ENCODE assay signal across 1 cellular context in the genomic region with DNA sequence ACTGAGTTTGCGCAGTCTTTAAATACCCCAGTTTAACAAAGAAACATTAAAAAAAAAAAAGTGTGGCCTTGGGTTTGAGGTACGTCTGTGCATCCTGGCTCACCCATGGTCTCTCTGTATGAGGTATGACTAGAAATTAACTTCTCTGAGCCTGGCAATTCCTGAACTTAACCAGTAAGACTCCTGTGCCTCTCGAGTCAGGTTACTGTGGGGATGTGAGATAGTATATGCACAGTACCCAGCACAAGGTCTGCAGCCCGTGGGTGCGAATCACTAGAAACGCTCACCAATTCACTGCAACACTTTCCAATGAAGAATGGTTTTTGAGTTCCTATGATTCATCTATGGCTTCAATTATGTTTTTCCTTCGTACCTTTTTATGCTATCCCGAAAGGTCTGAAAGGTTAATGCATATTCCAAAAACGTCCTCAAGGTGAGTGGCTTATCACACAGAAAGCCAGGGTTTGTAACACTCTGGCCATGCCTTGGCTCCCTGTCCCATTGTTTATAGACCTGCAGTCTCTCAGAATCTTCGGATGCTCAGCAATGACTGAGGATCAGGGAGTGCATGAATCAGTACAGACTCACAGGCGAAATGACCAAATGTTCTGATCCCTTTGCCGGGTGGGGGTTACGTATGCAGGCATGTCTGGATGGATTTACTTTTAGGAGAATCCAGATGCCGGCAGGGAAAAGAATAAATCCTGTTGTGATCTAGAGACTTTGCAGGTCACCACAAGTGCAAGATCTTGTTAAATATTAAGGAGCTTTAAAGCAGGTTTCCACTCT.
TF ChIP-seq lines count a peak whose summit lies in the region.

No MANE protein-coding gene starts in this region.

TF ChIP-seq in GM23338, 12 proteins besides CTCF, POLR2A, EP300 and RAD21 (continued from another document):
- TF ChIP-seq, protein P1, sequence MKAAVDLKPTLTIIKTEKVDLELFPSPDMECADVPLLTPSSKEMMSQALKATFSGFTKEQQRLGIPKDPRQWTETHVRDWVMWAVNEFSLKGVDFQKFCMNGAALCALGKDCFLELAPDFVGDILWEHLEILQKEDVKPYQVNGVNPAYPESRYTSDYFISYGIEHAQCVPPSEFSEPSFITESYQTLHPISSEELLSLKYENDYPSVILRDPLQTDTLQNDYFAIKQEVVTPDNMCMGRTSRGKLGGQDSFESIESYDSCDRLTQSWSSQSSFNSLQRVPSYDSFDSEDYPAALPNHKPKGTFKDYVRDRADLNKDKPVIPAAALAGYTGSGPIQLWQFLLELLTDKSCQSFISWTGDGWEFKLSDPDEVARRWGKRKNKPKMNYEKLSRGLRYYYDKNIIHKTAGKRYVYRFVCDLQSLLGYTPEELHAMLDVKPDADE (IDR thresholded peaks at IDR 0.05): no peak
- TF ChIP-seq EZH2phosphoT487 (IDR thresholded peaks at IDR 0.05; ENCODE audit: unreplicated experiment): no peak
